In genomic region chr5:179634370-179635172, GRCh38 we compare ENCODE assay signal across 10 cellular contexts. TPM values are rescaled to one million over a fixed set of nuclear protein-coding genes. Genes with fewer than 3 reads are reported as not detected.
DNase-seq lines count a peak whose midpoint lies in the region; ATAC-seq and TF ChIP-seq lines count a peak whose summit lies in the region.
"Not testable (repeated sequence)": the region's sequence is repeated elsewhere in the genome, so short reads cannot be mapped to it uniquely, and the experiment has no call there.
"Had no signal": no experiment of that assay in that cellular context is flagged by ENCODE, and none has a peak within 500 bp of the region (broad histone marks: within the 10 kb centered on the region; RNA-seq: fewer than 3 reads in every experiment).

No MANE protein-coding gene starts in this region.

- DNase-seq in CD4-positive, CD25-positive, alpha-beta regulatory T cell; activated CD8-positive, alpha-beta T cell treated with anti-CD3 and anti-CD28 coated beads, Interleukin-2, amount 10 ng/mL, durations not matched to agents 7 days and 5 days; osteoblast (ENCODE audit: insufficient read length, low spot score, missing footprints): not testable (repeated sequence)
- peak in 1 of 2 donors; percentile 34 for DNase-seq in heart right ventricle

- not testable (repeated sequence) for TF ChIP-seq CTCF in heart right ventricle (IDR thresholded peaks at IDR 0.05); osteoblast (IDR thresholded peaks at IDR 0.05; ENCODE audit: extremely low read depth, low read depth, low read length)

- peak; percentile 94 for ATAC-seq in CD4-positive, CD25-positive, alpha-beta regulatory T cell (ENCODE audit: low read depth in 2 of 2)
- ATAC-seq in GM19043 (IDR thresholded peaks at IDR 0.05; ENCODE audit: low read depth, unreplicated experiment), result peak; percentile 86
- peak; percentile 93 for ATAC-seq in GM21723 (IDR thresholded peaks at IDR 0.05; ENCODE audit: unreplicated experiment)
- ATAC-seq in HG02981 (IDR thresholded peaks at IDR 0.05; ENCODE audit: unreplicated experiment), result peak; percentile 89
- ATAC-seq in HG03521 (IDR thresholded peaks at IDR 0.05; ENCODE audit: unreplicated experiment), result peak; percentile 90
- peak; percentile 98 for ATAC-seq in activated CD8-positive, alpha-beta T cell treated with anti-CD3 and anti-CD28 coated beads, Interleukin-2, amount 10 ng/mL, durations not matched to agents 7 days and 5 days
- ATAC-seq in heart right ventricle, result peak; percentile 92 to 98 (median 94)

- CTCF ChIA-PET in activated CD8-positive, alpha-beta T cell treated with anti-CD3 and anti-CD28 coated beads, Interleukin-2, amount 10 ng/mL, durations not matched to agents 7 days and 5 days (lab: Charles Lee), result not testable (repeated sequence)

- H2AFZ ChIP-seq in osteoblast (ENCODE audit: low read length), result peak overlapping the region; percentile 72

- H3K27ac Mint-ChIP-seq in CD4-positive, CD25-positive, alpha-beta regulatory T cell; activated CD8-positive, alpha-beta T cell treated with anti-CD3 and anti-CD28 coated beads, Interleukin-2, amount 10 ng/mL, durations not matched to agents 7 days and 5 days: not testable (repeated sequence)

- not testable (repeated sequence) for H3K9me3 Mint-ChIP-seq in CD4-positive, CD25-positive, alpha-beta regulatory T cell; activated CD8-positive, alpha-beta T cell treated with anti-CD3 and anti-CD28 coated beads, Interleukin-2, amount 10 ng/mL, durations not matched to agents 7 days and 5 days (ENCODE audit: insufficient read depth)

- H3K9me3 ChIP-seq in CD4-positive, CD25-positive, alpha-beta regulatory T cell (ENCODE audit: control insufficient read depth in 2 of 2, low read length in 2 of 2); heart right ventricle; osteoblast (ENCODE audit: low read depth, low read length): not testable (repeated sequence)

- not testable (repeated sequence) for H4K20me1 ChIP-seq in osteoblast (ENCODE audit: insufficient read depth, low read length)

- H3K4me1 ChIP-seq in CD4-positive, CD25-positive, alpha-beta regulatory T cell (ENCODE audit: control insufficient read depth, insufficient read depth, low read length, poor library complexity, severe bottlenecking); heart right ventricle; osteoblast (ENCODE audit: insufficient read depth, low read length): not testable (repeated sequence)

- intact Hi-C loops in heart right ventricle (cut with DNase I), result not testable (repeated sequence)

- H3K27ac ChIP-seq in CD4-positive, CD25-positive, alpha-beta regulatory T cell (ENCODE audit: insufficient read depth, low read length, poor library complexity, severe bottlenecking); osteoblast (ENCODE audit: low read depth, low read length): not testable (repeated sequence)
- H3K27ac ChIP-seq in heart right ventricle, result peak overlapping the region in 2 of 10 donors; percentile 44 to 60

- POLR2A ChIA-PET in activated CD8-positive, alpha-beta T cell treated with anti-CD3 and anti-CD28 coated beads, Interleukin-2, amount 10 ng/mL, durations not matched to agents 7 days and 5 days (lab: Charles Lee), result not testable (repeated sequence)

- not testable (repeated sequence) for H3K4me3 ChIP-seq in CD4-positive, CD25-positive, alpha-beta regulatory T cell (ENCODE audit: low read depth, low read length); osteoblast (ENCODE audit: insufficient read depth, low read length)
- peak overlapping the region in 3 of 10 donors; percentile 35 to 44 (median 43) for H3K4me3 ChIP-seq in heart right ventricle

- H3K36me3 ChIP-seq in CD4-positive, CD25-positive, alpha-beta regulatory T cell (ENCODE audit: control insufficient read depth, insufficient read depth, low read length); heart right ventricle; osteoblast (ENCODE audit: insufficient read depth, low read length): not testable (repeated sequence)

- H3K79me2 ChIP-seq in osteoblast (ENCODE audit: insufficient read depth, low read length), result not testable (repeated sequence)

- H3K4me2 ChIP-seq in osteoblast (ENCODE audit: insufficient read depth, low read length), result not testable (repeated sequence)

- not testable (repeated sequence) for H3K27me3 ChIP-seq in CD4-positive, CD25-positive, alpha-beta regulatory T cell (ENCODE audit: control insufficient read depth, insufficient read depth, low read length); heart right ventricle; osteoblast (ENCODE audit: insufficient read depth, low read length)

- WGBS in heart right ventricle, 2 donors, result 9% methylated on average over 9 of the region's 49 CpGs; no CpG with 5 or more reads in 1 of the 2 donors

- not testable (repeated sequence) for H3K27me3 Mint-ChIP-seq in CD4-positive, CD25-positive, alpha-beta regulatory T cell; activated CD8-positive, alpha-beta T cell treated with anti-CD3 and anti-CD28 coated beads, Interleukin-2, amount 10 ng/mL, durations not matched to agents 7 days and 5 days (ENCODE audit: low read depth)

- H3K36me3 Mint-ChIP-seq in CD4-positive, CD25-positive, alpha-beta regulatory T cell; activated CD8-positive, alpha-beta T cell treated with anti-CD3 and anti-CD28 coated beads, Interleukin-2, amount 10 ng/mL, durations not matched to agents 7 days and 5 days (ENCODE audit: low read depth): not testable (repeated sequence)

- not testable (repeated sequence) for H3K4me1 Mint-ChIP-seq in CD4-positive, CD25-positive, alpha-beta regulatory T cell; activated CD8-positive, alpha-beta T cell treated with anti-CD3 and anti-CD28 coated beads, Interleukin-2, amount 10 ng/mL, durations not matched to agents 7 days and 5 days (ENCODE audit: low read depth)

- H3K4me3 Mint-ChIP-seq in CD4-positive, CD25-positive, alpha-beta regulatory T cell; activated CD8-positive, alpha-beta T cell treated with anti-CD3 and anti-CD28 coated beads, Interleukin-2, amount 10 ng/mL, durations not matched to agents 7 days and 5 days: not testable (repeated sequence)

RNA-seq across cellular contexts. Expression of gene HNRNPH1, which starts 11.1 kb away (rescaled TPM):
- total RNA-seq in CD4-positive, CD25-positive, alpha-beta regulatory T cell, result 2,049 TPM
- 100 to 1,000 TPM; 102 to 155 (median 130) TPM for polyA plus RNA-seq in CD4-positive, CD25-positive, alpha-beta regulatory T cell
- 100 to 1,000 TPM; 869 to 884 TPM for total RNA-seq in activated CD8-positive, alpha-beta T cell treated with anti-CD3 and anti-CD28 coated beads, Interleukin-2, amount 10 ng/mL, durations not matched to agents 7 days and 5 days
- 100 to 1,000 TPM; 147 to 227 (median 168) TPM for total RNA-seq in heart right ventricle
- 100 to 1,000 TPM; 114 to 217 TPM for polyA plus RNA-seq in heart right ventricle
- 354 and 368 TPM in 2 replicates for total RNA-seq in osteoblast

RNA-seq across cellular contexts. Expression of gene CBY3, which starts 46.3 kb away (rescaled TPM):
- total RNA-seq in CD4-positive, CD25-positive, alpha-beta regulatory T cell, result not detected
- under 1 TPM in 1 of 4 donors, not detected in 3; 0.70 TPM for polyA plus RNA-seq in CD4-positive, CD25-positive, alpha-beta regulatory T cell
- under 1 TPM in 1 of 2 experiments, not detected in 1; 0.55 TPM for total RNA-seq in activated CD8-positive, alpha-beta T cell treated with anti-CD3 and anti-CD28 coated beads, Interleukin-2, amount 10 ng/mL, durations not matched to agents 7 days and 5 days
- not detected for total RNA-seq in heart right ventricle
- polyA plus RNA-seq in heart right ventricle, result under 1 TPM in 1 of 2 donors, not detected in 1; 0.06 TPM
- total RNA-seq in osteoblast, result not detected in 2 replicates
- total RNA-seq: glomerular endothelial cell, urinary bladder had no signal
